In genomic region chrX:100695991-100696390, GRCh38 we compare ENCODE assay signal across 18 cellular contexts. TPM values are rescaled to one million over a fixed set of nuclear protein-coding genes. Genes with fewer than 3 reads are reported as not detected.
"Had no signal": no experiment of that assay in that cellular context is flagged by ENCODE, and none has a peak within 500 bp of the region (broad histone marks: within the 10 kb centered on the region; RNA-seq: fewer than 3 reads in every experiment).

No MANE protein-coding gene starts in this region.

- DNase-seq: activated CD4-positive, alpha-beta T cell treated with anti-CD3 and anti-CD28 coated beads, Interleukin-2, amount 50 U/mL, for 4 hours; activated gamma-delta T cell treated with Interleukin-2 at 50 U/mL for 16 hours; activated naive CD8-positive, alpha-beta T cell treated with anti-CD3 and anti-CD28 coated beads for 36 hours; amygdala; body of pancreas; central memory CD4-positive, alpha-beta T cell; colonic mucosa; nucleus accumbens; stimulated activated CD4-positive, alpha-beta T cell treated with anti-CD3 and anti-CD28 coated beads, Interleukin-2, amount 100 ng/mL, for 24 hours; stimulated activated naive CD4-positive, alpha-beta T cell treated with Interleukin-2 at 50 U/mL for 16 hours; thyroid gland had no signal

- H3K36me3 Mint-ChIP-seq: activated naive CD8-positive, alpha-beta T cell treated with anti-CD3 and anti-CD28 coated beads for 36 hours; mesothelial cell of epicardium had no signal

- ATAC-seq: body of pancreas had no signal

- H3K9me3 ChIP-seq: body of pancreas, colonic mucosa, right atrium auricular region, thyroid gland had no signal

- H3K27me3 ChIP-seq: body of pancreas, colonic mucosa, right atrium auricular region, thyroid gland had no signal

- H3K4me1 ChIP-seq: body of pancreas, colonic mucosa, right atrium auricular region, thyroid gland had no signal

- H3K4me3 Mint-ChIP-seq: activated naive CD8-positive, alpha-beta T cell treated with anti-CD3 and anti-CD28 coated beads for 36 hours; mesothelial cell of epicardium; nephron had no signal

- H3K27ac ChIP-seq: body of pancreas, colonic mucosa, right atrium auricular region, thyroid gland had no signal

- H3K4me3 ChIP-seq: body of pancreas, colonic mucosa, lung, right atrium auricular region, thyroid gland had no signal

- H3K4me1 Mint-ChIP-seq: nephron had no signal

- H3K27ac Mint-ChIP-seq: activated naive CD8-positive, alpha-beta T cell treated with anti-CD3 and anti-CD28 coated beads for 36 hours; mesothelial cell of epicardium; nephron had no signal

- H3K9me3 Mint-ChIP-seq: activated naive CD8-positive, alpha-beta T cell treated with anti-CD3 and anti-CD28 coated beads for 36 hours had no signal

- H3K27me3 Mint-ChIP-seq: progenitor cell of endocrine pancreas had no signal

- H3K36me3 ChIP-seq: colonic mucosa, right atrium auricular region, thyroid gland had no signal

RNA-seq across cellular contexts. Expression of gene SYTL4, which starts 35.9 kb away (rescaled TPM):
- total RNA-seq: activated CD8-positive, alpha-beta memory T cell treated with anti-CD3 and anti-CD28 coated beads for 36 hours; activated naive CD8-positive, alpha-beta T cell treated with anti-CD3 and anti-CD28 coated beads for 36 hours; T-helper 2 cell treated with Interferon-gamma antibody and Interleukin-4, amounts not matched to agents 100 ng/mL and 5 ng/mL, for 36 hours had no signal

RNA-seq across cellular contexts. Expression of gene SRPX2, which starts 52.0 kb away (rescaled TPM):
- total RNA-seq: activated CD8-positive, alpha-beta memory T cell treated with anti-CD3 and anti-CD28 coated beads for 36 hours; activated naive CD8-positive, alpha-beta T cell treated with anti-CD3 and anti-CD28 coated beads for 36 hours; T-helper 2 cell treated with Interferon-gamma antibody and Interleukin-4, amounts not matched to agents 100 ng/mL and 5 ng/mL, for 36 hours had no signal

RNA-seq across cellular contexts. Expression of gene TSPAN6, which starts 59.4 kb away (rescaled TPM):
- total RNA-seq: T-helper 2 cell treated with Interferon-gamma antibody and Interleukin-4, amounts not matched to agents 100 ng/mL and 5 ng/mL, for 36 hours had no signal
